Comparison of ENCODE assay signal across 9 cellular contexts in the genomic region with DNA sequence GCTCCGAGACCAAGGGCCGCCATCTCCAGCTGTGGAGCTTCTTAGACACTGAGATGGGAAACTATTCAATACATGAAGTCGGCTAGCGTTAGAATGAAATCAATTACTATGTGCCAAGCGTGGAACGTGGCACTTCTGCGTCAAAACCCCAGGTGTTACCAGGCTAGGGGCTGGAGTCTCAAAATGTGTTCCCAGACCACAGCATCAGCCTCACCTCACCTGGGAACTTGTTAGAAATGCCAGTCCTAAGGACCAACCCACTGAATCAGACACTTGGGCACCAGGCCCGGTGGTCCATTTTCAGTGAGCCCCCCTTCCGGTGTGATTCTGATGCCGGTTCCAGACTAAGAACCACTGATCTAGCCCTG.
DNase-seq lines count a peak whose midpoint lies in the region; ATAC-seq lines count a peak whose summit lies in the region.
"Had no signal": no experiment of that assay in that cellular context is flagged by ENCODE, and none has a peak within 500 bp of the region (broad histone marks: within the 10 kb centered on the region; RNA-seq: fewer than 3 reads in every experiment).

No MANE protein-coding gene starts in this region.

- peaks cover 11% of the 10 kb centered on the region for H3K36me3 ChIP-seq in adipocyte (ENCODE audit: control insufficient read depth, insufficient read depth, low read length, severe bottlenecking)

- ATAC-seq in GM18511 (IDR thresholded peaks at IDR 0.05; ENCODE audit: unreplicated experiment), result no peak
- no peak for ATAC-seq in GM18502 (IDR thresholded peaks at IDR 0.05; ENCODE audit: poor library complexity, unreplicated experiment)
- no peak for ATAC-seq in GM21723 (IDR thresholded peaks at IDR 0.05; ENCODE audit: unreplicated experiment)

- H3K9ac ChIP-seq in adipocyte (ENCODE audit: low read length), result peak overlapping the region; percentile 79

- H3K4me1 ChIP-seq in adipocyte (ENCODE audit: control insufficient read depth, insufficient read depth, low read length), result peaks cover 55% of the 10 kb centered on the region

- DNase-seq in NCI-H2227 (lab: John Stamatoyannopoulos, UW; ENCODE audit: unreplicated experiment) (peak; percentile 50), NCI-H2227 treated with DMSO at 0.1 percent for 48 hours (lab: John Stamatoyannopoulos, UW) (no peak), adipocyte (ENCODE audit: low read depth) (peak; percentile 26), substantia nigra (lab: John Stamatoyannopoulos, UW) (peak in 1 of 49 donors; percentile 23)
- DNase-seq: cerebellar nuclear complex had no signal

- H3K27me3 ChIP-seq in adipocyte (replicated peaks; ENCODE audit: control insufficient read depth, insufficient read depth, low read length) (no peaks in the 10 kb centered on the region), layer of hippocampus (ENCODE audit: control insufficient read depth, insufficient read depth, low read length) (no peaks in the 10 kb centered on the region)

- H3K4me3 ChIP-seq in adipocyte (ENCODE audit: low read length), result peak overlapping the region; percentile 92

- H3K9me3 ChIP-seq in adipocyte (ENCODE audit: control insufficient read depth, low read length), result no peaks in the 10 kb centered on the region

- H3K27ac ChIP-seq in layer of hippocampus (ENCODE audit: low read depth, low read length) (peak overlapping the region; percentile 100), substantia nigra (ENCODE audit: low read depth, low read length, poor library complexity, severe bottlenecking) (peak overlapping the region; percentile 79)
